Comparison of ENCODE assay signal across 24 cellular contexts in the genomic region with DNA sequence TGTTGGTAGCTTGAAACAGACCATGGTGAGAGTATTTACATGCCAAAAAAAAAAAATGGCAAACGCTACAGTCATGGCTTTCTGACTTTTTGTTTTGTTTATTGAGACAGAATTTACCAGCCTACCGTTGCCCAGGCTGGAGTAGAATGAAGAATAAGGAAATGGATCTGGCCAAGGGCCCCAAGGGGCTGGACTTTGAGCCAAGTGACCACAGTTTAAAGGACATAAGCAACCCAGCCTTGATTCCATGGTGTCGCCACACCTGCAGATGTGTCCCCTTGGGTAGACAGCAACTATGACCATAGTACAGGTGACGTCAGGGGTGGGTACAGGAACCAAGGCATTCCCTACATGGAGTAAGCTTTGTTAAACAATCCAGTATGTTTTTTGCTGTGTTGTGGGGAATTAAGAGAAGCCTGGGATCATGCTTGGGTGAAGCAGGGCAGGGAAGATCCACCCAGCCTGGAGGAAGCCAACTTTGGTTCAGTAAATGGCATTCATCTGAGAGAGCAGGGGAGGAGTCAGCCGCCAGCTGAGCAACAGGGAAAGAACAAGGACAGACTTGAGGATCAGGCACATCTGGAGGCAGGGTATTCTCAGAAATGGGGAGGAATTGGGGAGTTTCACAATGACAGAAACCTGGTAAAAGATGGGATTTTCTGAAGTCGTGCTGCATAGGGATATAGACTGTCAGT.
DNase-seq lines count a peak whose midpoint lies in the region; ATAC-seq and TF ChIP-seq lines count a peak whose summit lies in the region.
"Had no signal": no experiment of that assay in that cellular context is flagged by ENCODE, and none has a peak within 500 bp of the region (broad histone marks: within the 10 kb centered on the region; RNA-seq: fewer than 3 reads in every experiment).

No MANE protein-coding gene starts in this region.

- peak overlapping the region; percentile 17 for H3K27ac ChIP-seq in hepatocyte
- no peak overlapping the region for H3K27ac ChIP-seq in trophoblast cell (ENCODE audit: low read depth, low read length)
- no peak overlapping the region for H3K27ac ChIP-seq in effector memory CD4-positive, alpha-beta T cell (ENCODE audit: insufficient read depth, low read length, poor library complexity, severe bottlenecking)
- no peak overlapping the region for H3K27ac ChIP-seq in WERI-Rb-1
- H3K27ac ChIP-seq: BLaER1, thoracic aorta, vagina had no signal

- DNase-seq in AG20443 (ENCODE audit: low spot score) (peak; percentile 34), RPMI7951 (ENCODE audit: low read depth) (peak; percentile 50), hepatocyte (ENCODE audit: low spot score) (no peak), trophoblast cell (no peak), WERI-Rb-1 (no peak)
- no peak for DNase-seq in effector memory CD4-positive, alpha-beta T cell
- no peak for DNase-seq in activated CD4-positive, alpha-beta memory T cell treated with anti-CD3 and anti-CD28 coated beads for 36 hours
- DNase-seq: activated CD4-positive, alpha-beta T cell treated with anti-CD3 and anti-CD28 coated beads, Interleukin-2, amount 50 U/mL, for 48 hours; activated CD4-positive, CD25-positive, alpha-beta regulatory T cell treated with anti-CD3 and anti-CD28 coated beads, Interleukin-2, amount 50 U/mL, for 72 hours; activated naive CD4-positive, alpha-beta T cell treated with Interleukin-2 at 50 U/mL for 16 hours; brain microvascular endothelial cell; left ventricle myocardium superior; naive thymus-derived CD4-positive, alpha-beta T cell; NCI-H1694; NCI-H748 treated with DMSO at 0.1 percent for 48 hours; Peyer's patch; SHP77 treated with DMSO at 0.1 percent for 48 hours; stimulated activated CD4-positive, alpha-beta T cell treated with anti-CD3 and anti-CD28 coated beads, Interleukin-1b, Interleukin-23, amount 100 ng/mL, for 48 hours; stimulated activated naive CD8-positive, alpha-beta T cell treated with anti-CD3 and anti-CD28 coated beads, Interleukin-15, Interleukin-2, amounts not matched to agents 100 U/mL and 50 U/mL, for 24 hours had no signal

- no peak overlapping the region for H4K12ac ChIP-seq in trophoblast cell (ENCODE audit: low read depth, low read length)

- CTCF ChIA-PET in activated CD4-positive, alpha-beta memory T cell treated with anti-CD3 and anti-CD28 coated beads for 36 hours (lab: Charles Lee), result no interaction called here

- no peak for TF ChIP-seq CTCF in hepatocyte (IDR thresholded peaks at IDR 0.05; ENCODE audit: poor library complexity)
- no peak for TF ChIP-seq CTCF in WERI-Rb-1 (IDR thresholded peaks at IDR 0.05; ENCODE audit: low read depth, low read length)

- H3K4me2 ChIP-seq in hepatocyte (no peak overlapping the region), trophoblast cell (ENCODE audit: low read length) (no peak overlapping the region)
- H3K4me2 ChIP-seq: BLaER1 had no signal

- peak overlapping the region; percentile 56 for H4K91ac ChIP-seq in trophoblast cell (ENCODE audit: low read depth, low read length)

- no peak overlapping the region for H3K9ac ChIP-seq in trophoblast cell (ENCODE audit: low read length)
- H3K9ac ChIP-seq: BLaER1 had no signal

- WGBS in hepatocyte (ENCODE audit: low lambda C conversion rate, missing lambda C conversion rate), result 86% methylated on average over 6 of the region's 6 CpGs
- WGBS in trophoblast cell (ENCODE audit: extremely low coverage, insufficient coverage, insufficient read length), result no CpG with 5 or more reads among the region's 6 CpGs

- ATAC-seq in GM18502 (IDR thresholded peaks at IDR 0.05; ENCODE audit: poor library complexity, unreplicated experiment), result no peak
- ATAC-seq: left ventricle myocardium superior; naive thymus-derived CD4-positive, alpha-beta T cell; stimulated activated naive CD8-positive, alpha-beta T cell treated with anti-CD3 and anti-CD28 coated beads, Interleukin-15, Interleukin-2, amounts not matched to agents 100 U/mL and 50 U/mL, for 24 hours had no signal

- H3K4me1 ChIP-seq in hepatocyte (ENCODE audit: insufficient read depth) (peaks cover 19% of the 10 kb centered on the region), trophoblast cell (ENCODE audit: control insufficient read depth in 1 of 2, insufficient read depth in 2 of 2, low read length in 2 of 2) (peaks cover 14 to 20% of the 10 kb centered on the region in 2 experiments)
- H3K4me1 ChIP-seq in effector memory CD4-positive, alpha-beta T cell (ENCODE audit: control insufficient read depth, insufficient read depth, low read length, poor library complexity, severe bottlenecking), result no peaks in the 10 kb centered on the region
- H3K4me1 ChIP-seq: BLaER1 had no signal

- no peaks in the 10 kb centered on the region for H4K20me1 ChIP-seq in hepatocyte (ENCODE audit: insufficient read depth, poor library complexity, severe bottlenecking)
- H4K20me1 ChIP-seq: BLaER1 had no signal

- H3K4ac ChIP-seq in trophoblast cell (ENCODE audit: low read depth, low read length), result no peak overlapping the region

- H3K14ac ChIP-seq in trophoblast cell (ENCODE audit: low read length), result peak overlapping the region; percentile 45

- peak overlapping the region; percentile 58 for H2BK120ac ChIP-seq in trophoblast cell (ENCODE audit: insufficient read depth, low read length, poor library complexity)

- intact Hi-C loops in activated CD4-positive, alpha-beta memory T cell treated with anti-CD3 and anti-CD28 coated beads for 36 hours (cut with micrococcal nuclease), result no loop called here

- H2AFZ ChIP-seq in hepatocyte (no peak overlapping the region), trophoblast cell (ENCODE audit: insufficient read depth, low read length, poor library complexity) (no peak overlapping the region)

- no peaks in the 10 kb centered on the region for H3K79me2 ChIP-seq in hepatocyte
- H3K79me2 ChIP-seq in trophoblast cell (ENCODE audit: control insufficient read depth, insufficient read depth, low read length, poor library complexity), result no peaks in the 10 kb centered on the region

- H3K27me3 Mint-ChIP-seq in activated CD4-positive, alpha-beta memory T cell treated with anti-CD3 and anti-CD28 coated beads for 36 hours, result peaks cover 7% of the 10 kb centered on the region

- H3K36me3 Mint-ChIP-seq in activated CD4-positive, alpha-beta memory T cell treated with anti-CD3 and anti-CD28 coated beads for 36 hours, result no peaks in the 10 kb centered on the region
- H3K36me3 Mint-ChIP-seq: IgD-negative memory B cell; naive thymus-derived CD4-positive, alpha-beta T cell had no signal

- peak overlapping the region; percentile 38 for H2BK5ac ChIP-seq in trophoblast cell (ENCODE audit: low read depth, low read length, poor library complexity)

- H4K8ac ChIP-seq in trophoblast cell (ENCODE audit: low read depth, low read length), result no peak overlapping the region

- H2AK5ac ChIP-seq in trophoblast cell (ENCODE audit: low read length), result peak overlapping the region; percentile 75

- no peak overlapping the region for H3K18ac ChIP-seq in trophoblast cell (ENCODE audit: low read length)

- peaks cover 15% of the 10 kb centered on the region for H3K79me1 ChIP-seq in trophoblast cell (ENCODE audit: low read length)

- no peaks in the 10 kb centered on the region for H3K9me2 ChIP-seq in hepatocyte (replicated peaks; ENCODE audit: insufficient read depth)

- no peak overlapping the region for H3K23ac ChIP-seq in trophoblast cell (ENCODE audit: low read length)

- H3K27me3 ChIP-seq in hepatocyte (no peaks in the 10 kb centered on the region), trophoblast cell (ENCODE audit: insufficient read depth, low read length) (no peaks in the 10 kb centered on the region), WERI-Rb-1 (ENCODE audit: insufficient read depth, low read depth, severe bottlenecking) (no peaks in the 10 kb centered on the region)
- H3K27me3 ChIP-seq in effector memory CD4-positive, alpha-beta T cell (replicated peaks; ENCODE audit: control insufficient read depth, insufficient read depth, low read length, poor library complexity, severe bottlenecking), result no peaks in the 10 kb centered on the region
- H3K27me3 ChIP-seq: BLaER1, brain microvascular endothelial cell, Peyer's patch, vagina had no signal

- no peaks in the 10 kb centered on the region for H3K9me3 Mint-ChIP-seq in activated CD4-positive, alpha-beta memory T cell treated with anti-CD3 and anti-CD28 coated beads for 36 hours
- H3K9me3 Mint-ChIP-seq: IgD-negative memory B cell; naive thymus-derived CD4-positive, alpha-beta T cell had no signal

- POLR2A ChIA-PET in activated CD4-positive, alpha-beta memory T cell treated with anti-CD3 and anti-CD28 coated beads for 36 hours (lab: Charles Lee), result no interaction called here

- H3K4me3 ChIP-seq in hepatocyte, result no peak overlapping the region
- no peak overlapping the region for H3K4me3 ChIP-seq in trophoblast cell (ENCODE audit: low read depth, low read length)
- no peak overlapping the region for H3K4me3 ChIP-seq in effector memory CD4-positive, alpha-beta T cell (ENCODE audit: insufficient read depth, low read depth, low read length, poor library complexity, severe bottlenecking)
- H3K4me3 ChIP-seq in WERI-Rb-1 (ENCODE audit: low read depth, low read length), result no peak overlapping the region
- H3K4me3 ChIP-seq: BLaER1, Peyer's patch, thoracic aorta, vagina had no signal

- H3K36me3 ChIP-seq in hepatocyte (replicated peaks; ENCODE audit: insufficient read depth, low read depth) (no peaks in the 10 kb centered on the region), trophoblast cell (ENCODE audit: control insufficient read depth in 1 of 2, insufficient read depth in 2 of 2, low read length in 2 of 2) (no peaks in the 10 kb centered on the region), WERI-Rb-1 (no peaks in the 10 kb centered on the region)
- H3K36me3 ChIP-seq in effector memory CD4-positive, alpha-beta T cell (ENCODE audit: control insufficient read depth, insufficient read depth, low read length), result no peaks in the 10 kb centered on the region
- H3K36me3 ChIP-seq: BLaER1, brain microvascular endothelial cell, Peyer's patch, thoracic aorta, vagina had no signal

- H2BK12ac ChIP-seq in trophoblast cell (ENCODE audit: low read length), result peak overlapping the region; percentile 88

- H3K9me3 ChIP-seq in hepatocyte (ENCODE audit: low read depth) (no peaks in the 10 kb centered on the region), trophoblast cell (ENCODE audit: insufficient read depth, low read depth, low read length) (no peaks in the 10 kb centered on the region), WERI-Rb-1 (ENCODE audit: severe bottlenecking) (no peaks in the 10 kb centered on the region)
- no peaks in the 10 kb centered on the region for H3K9me3 ChIP-seq in effector memory CD4-positive, alpha-beta T cell (ENCODE audit: control insufficient read depth, low read length)
- H3K9me3 ChIP-seq: BLaER1, Peyer's patch, thoracic aorta, vagina had no signal

- no peak overlapping the region for H3K27ac Mint-ChIP-seq in activated CD4-positive, alpha-beta memory T cell treated with anti-CD3 and anti-CD28 coated beads for 36 hours
- H3K27ac Mint-ChIP-seq: IgD-negative memory B cell; naive thymus-derived CD4-positive, alpha-beta T cell had no signal

- H3K4me1 Mint-ChIP-seq in activated CD4-positive, alpha-beta memory T cell treated with anti-CD3 and anti-CD28 coated beads for 36 hours (ENCODE audit: low read depth), result no peaks in the 10 kb centered on the region
- H3K4me1 Mint-ChIP-seq: IgD-negative memory B cell; naive thymus-derived CD4-positive, alpha-beta T cell had no signal

- H3K4me3 Mint-ChIP-seq in activated CD4-positive, alpha-beta memory T cell treated with anti-CD3 and anti-CD28 coated beads for 36 hours, result no peak overlapping the region
- H3K4me3 Mint-ChIP-seq: IgD-negative memory B cell; naive thymus-derived CD4-positive, alpha-beta T cell had no signal

Comparison
In these comparisons a context has a peak if more than half of its experiments do, and no peak if none do; other contexts are left out.
1. DNase-seq: peak in AG20443 (single experiment) and RPMI7951 (single experiment); none in hepatocyte (single experiment), trophoblast cell (0 of 2), effector memory CD4-positive, alpha-beta T cell (0 of 3), activated CD4-positive, alpha-beta memory T cell treated with anti-CD3 and anti-CD28 coated beads for 36 hours (single experiment) and WERI-Rb-1 (single experiment).